ENCODE assay signal across 8 cellular contexts in genomic region chr1:21440630-21441125, GRCh38. TPM values are rescaled to one million over a fixed set of nuclear protein-coding genes. Genes with fewer than 3 reads are reported as not detected.
A peak's percentile ranks its signal among the peaks of the same experiment; 100 is the strongest.
DNase-seq lines count a peak whose midpoint lies in the region; ATAC-seq and TF ChIP-seq lines count a peak whose summit lies in the region.
"Not testable (repeated sequence)": the region's sequence is repeated elsewhere in the genome, so short reads cannot be mapped to it uniquely, and the experiment has no call there.

No MANE protein-coding gene starts in this region.

- H3K27me3 Mint-ChIP-seq in T-helper 2 cell treated with Interferon-gamma antibody and Interleukin-4, amounts not matched to agents 5 μg/mL and 100 μg/mL, for 36 hours (ENCODE audit: low read depth) = peaks cover 32% of the 10 kb centered on the region
- H3K27me3 Mint-ChIP-seq in activated naive CD8-positive, alpha-beta T cell treated with anti-CD3 and anti-CD28 coated beads, Interleukin-2, amount 50 U/mL, for 24 hours = not testable (repeated sequence)

- peak overlapping the region; percentile 50; the same call in 1 of the 2 replicates for H2AFZ ChIP-seq in KMS-11 (ENCODE audit: low read depth)

- intact Hi-C loops in esophagus squamous epithelium (cut with DNase I); right lobe of liver (cut with DNase I); psoas muscle (cut with DNase I); tibial artery (cut with DNase I; ENCODE audit: low total_unique reads): not testable (repeated sequence)

- peak; percentile 30 for ATAC-seq in activated naive CD8-positive, alpha-beta T cell treated with anti-CD3 and anti-CD28 coated beads, Interleukin-2, amount 50 U/mL, for 24 hours
- ATAC-seq in right lobe of liver, psoas muscle: not testable (repeated sequence)

- H3K36me3 ChIP-seq in KMS-11 (ENCODE audit: insufficient read depth); right lobe of liver; psoas muscle (ENCODE audit: insufficient read depth in 1 of 2, low read depth in 1 of 2): not testable (repeated sequence)
- H3K36me3 ChIP-seq in esophagus squamous epithelium = peaks cover 0 to 12% (median 0%) of the 10 kb centered on the region in 3 donors
- H3K36me3 ChIP-seq in tibial artery = peaks cover 0 to 11% (median 9%) of the 10 kb centered on the region in 3 donors

- peak overlapping the region; percentile 74 for H3K4me2 ChIP-seq in KMS-11

- H3K4me1 ChIP-seq in KMS-11 (ENCODE audit: low read depth, poor library complexity, severe bottlenecking) (peaks cover 19% of the 10 kb centered on the region), esophagus squamous epithelium (peaks cover 7 to 34% (median 10%) of the 10 kb centered on the region in 3 donors), tibial artery (peaks cover 3 to 27% (median 11%) of the 10 kb centered on the region in 4 donors)
- not testable (repeated sequence) for H3K4me1 ChIP-seq in right lobe of liver, psoas muscle

- H3K4me3 ChIP-seq in KMS-11 (IDR thresholded peaks at IDR 0.05; ENCODE audit: insufficient read depth, low read depth, low read length) = not testable (repeated sequence)
- H3K4me3 ChIP-seq in esophagus squamous epithelium (peak overlapping the region; percentile 44 to 90 (median 62)), right lobe of liver (peak overlapping the region; percentile 60 to 83 (median 67)), psoas muscle (peak overlapping the region; percentile 69), tibial artery (peak overlapping the region; percentile 50 to 70)

- not testable (repeated sequence) for TF ChIP-seq CTCF in KMS-11 (conservative IDR thresholded peaks at IDR 0.05; ENCODE audit: low read depth, low read length); esophagus squamous epithelium (IDR thresholded peaks at IDR 0.05); right lobe of liver (IDR thresholded peaks at IDR 0.05); psoas muscle (IDR thresholded peaks at IDR 0.05); tibial artery (IDR thresholded peaks at IDR 0.05)

- TF ChIP-seq POLR2A in esophagus squamous epithelium (IDR thresholded peaks at IDR 0.05); right lobe of liver (IDR thresholded peaks at IDR 0.05): not testable (repeated sequence)

- not testable (repeated sequence) for H3K79me2 ChIP-seq in KMS-11 (ENCODE audit: insufficient read depth, low read depth)

- not testable (repeated sequence) for H3K27me3 ChIP-seq in KMS-11 (ENCODE audit: insufficient read depth, low read depth); right lobe of liver
- H3K27me3 ChIP-seq in esophagus squamous epithelium (peaks cover 0 to 14% (median 0%) of the 10 kb centered on the region in 4 donors), psoas muscle (ENCODE audit: insufficient read depth in 3 of 3, low read length in 2 of 3) (peaks cover 0 to 38% (median 6%) of the 10 kb centered on the region in 3 donors), tibial artery (peaks cover 0 to 17% of the 10 kb centered on the region in 2 donors)

- not testable (repeated sequence) for H3K9ac ChIP-seq in KMS-11

- H3K9me3 Mint-ChIP-seq in T-helper 2 cell treated with Interferon-gamma antibody and Interleukin-4, amounts not matched to agents 5 μg/mL and 100 μg/mL, for 36 hours; activated naive CD8-positive, alpha-beta T cell treated with anti-CD3 and anti-CD28 coated beads, Interleukin-2, amount 50 U/mL, for 24 hours: not testable (repeated sequence)

- H3K36me3 Mint-ChIP-seq in T-helper 2 cell treated with Interferon-gamma antibody and Interleukin-4, amounts not matched to agents 5 μg/mL and 100 μg/mL, for 36 hours (ENCODE audit: low read depth); activated naive CD8-positive, alpha-beta T cell treated with anti-CD3 and anti-CD28 coated beads, Interleukin-2, amount 50 U/mL, for 24 hours (ENCODE audit: low read depth): not testable (repeated sequence)

- not testable (repeated sequence) for H3K27ac ChIP-seq in KMS-11, right lobe of liver, psoas muscle, tibial artery
- peak overlapping the region in 3 of 4 donors; percentile 72 to 81 (median 75) for H3K27ac ChIP-seq in esophagus squamous epithelium

- 11 to 13% methylated on average over 7 to 15 of the region's 21 CpGs for WGBS in esophagus squamous epithelium, 2 donors
- 26% methylated on average over 9 of the region's 21 CpGs for WGBS in right lobe of liver (ENCODE audit: insufficient coverage, low coverage, low lambda C conversion rate, missing lambda C conversion rate)
- 11 to 17% (median 12%) methylated on average over 21 of the region's 21 CpGs for WGBS in psoas muscle, 3 donors

- peak overlapping the region; percentile 22 for H3K27ac Mint-ChIP-seq in T-helper 2 cell treated with Interferon-gamma antibody and Interleukin-4, amounts not matched to agents 5 μg/mL and 100 μg/mL, for 36 hours
- H3K27ac Mint-ChIP-seq in activated naive CD8-positive, alpha-beta T cell treated with anti-CD3 and anti-CD28 coated beads, Interleukin-2, amount 50 U/mL, for 24 hours = peak overlapping the region; percentile 0

- DNase-seq in DMS53 (lab: John Stamatoyannopoulos, UW) (peak; percentile 23), psoas muscle (peak in 1 of 2 donors; percentile 58)
- peak; percentile 26 for DNase-seq in T-helper 2 cell treated with Interferon-gamma antibody and Interleukin-4, amounts not matched to agents 5 μg/mL and 100 μg/mL, for 36 hours (ENCODE audit: low spot score)
- DNase-seq in activated naive CD8-positive, alpha-beta T cell treated with anti-CD3 and anti-CD28 coated beads, Interleukin-2, amount 50 U/mL, for 24 hours = peak; percentile 33
- DNase-seq in esophagus squamous epithelium (lab: John Stamatoyannopoulos, UW); right lobe of liver; tibial artery: not testable (repeated sequence)

- H3K4me1 Mint-ChIP-seq in T-helper 2 cell treated with Interferon-gamma antibody and Interleukin-4, amounts not matched to agents 5 μg/mL and 100 μg/mL, for 36 hours (ENCODE audit: low read depth) = peaks cover 14% of the 10 kb centered on the region
- H3K4me1 Mint-ChIP-seq in activated naive CD8-positive, alpha-beta T cell treated with anti-CD3 and anti-CD28 coated beads, Interleukin-2, amount 50 U/mL, for 24 hours = peaks cover 22% of the 10 kb centered on the region

- peak overlapping the region; percentile 77 for H3K4me3 Mint-ChIP-seq in T-helper 2 cell treated with Interferon-gamma antibody and Interleukin-4, amounts not matched to agents 5 μg/mL and 100 μg/mL, for 36 hours
- H3K4me3 Mint-ChIP-seq in activated naive CD8-positive, alpha-beta T cell treated with anti-CD3 and anti-CD28 coated beads, Interleukin-2, amount 50 U/mL, for 24 hours = peak overlapping the region; percentile 85

- not testable (repeated sequence) for H4K20me1 ChIP-seq in KMS-11 (ENCODE audit: insufficient read depth)

- H3K9me3 ChIP-seq in esophagus squamous epithelium, right lobe of liver, psoas muscle, tibial artery: not testable (repeated sequence)

RNA-seq across cellular contexts. Expression of gene NBPF3, which starts 0.7 kb away (rescaled TPM):
- 10 to 100 TPM in 1 of 4 donors, 1 to 10 TPM in 3; 3.8 to 10.7 (median 6.6) TPM for total RNA-seq in esophagus squamous epithelium
- 1 to 10 TPM; 1.2 to 5.3 (median 2.3) TPM for total RNA-seq in right lobe of liver
- 1 to 10 TPM in 2 of 4 donors, under 1 TPM in 2; 0.79 to 1.9 (median 1.3) TPM for total RNA-seq in psoas muscle
- polyA plus RNA-seq in psoas muscle = under 1 TPM; 0.10 to 0.96 (median 0.63) TPM
